ENCODE assay signal across 22 cellular contexts in the genomic region with DNA sequence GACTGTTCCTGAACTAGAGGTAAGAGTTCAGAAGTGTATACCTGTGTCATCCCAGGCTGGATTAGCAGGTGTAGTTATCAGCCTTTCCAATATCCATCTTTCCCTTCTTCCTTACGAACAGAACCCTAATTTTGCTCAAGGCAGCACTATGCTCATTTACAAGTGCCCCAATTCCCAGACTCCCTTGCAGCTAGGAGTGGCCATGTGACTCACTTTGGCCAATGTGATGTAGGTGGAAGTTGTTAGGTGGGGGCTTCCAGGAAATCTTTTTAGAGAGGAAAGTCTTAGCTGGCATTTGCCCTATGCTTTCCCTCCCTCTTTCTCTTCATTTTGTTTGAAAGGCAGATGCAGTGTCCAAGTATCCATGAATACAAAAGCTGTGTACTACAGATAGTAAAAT. TPM values are rescaled to one million over a fixed set of nuclear protein-coding genes. Genes with fewer than 3 reads are reported as not detected.
"Had no signal": no experiment of that assay in that cellular context is flagged by ENCODE, and none has a peak within 500 bp of the region (broad histone marks: within the 10 kb centered on the region; RNA-seq: fewer than 3 reads in every experiment).

No MANE protein-coding gene starts in this region.

- H3K36me3 Mint-ChIP-seq: brain had no signal

- H3K4me1 ChIP-seq: Peyer's patch, SJCRH30 had no signal

- DNase-seq: activated CD4-positive, alpha-beta T cell treated with anti-CD3 and anti-CD28 coated beads, Interleukin-2, amount 10 ng/mL, durations not matched to agents 24 days and 14 days; activated effector memory CD4-positive, alpha-beta T cell treated with Interleukin-2 at 50 U/mL for 16 hours; activated naive CD4-positive, alpha-beta T cell; activated T-cell treated with anti-CD3 and anti-CD28 coated beads, Interleukin-2, amount 50 U/mL, for 48 hours; amygdala; Kasumi-1; KBM-7; NCI-H1105 treated with DMSO at 0.1 percent for 48 hours; NCI-H1436 treated with DMSO at 0.1 percent for 48 hours; NCI-H187; NCI-H2081 treated with DMSO at 0.1 percent for 48 hours; NCI-H446; NCI-H524; Peyer's patch; Right ventricle myocardium superior; SJCRH30; SK-N-SH; SW 1271 had no signal

- H3K27me3 ChIP-seq: Peyer's patch had no signal

- H3K4me3 ChIP-seq: Peyer's patch, SJCRH30 had no signal

- H3K36me3 ChIP-seq: Peyer's patch, SJCRH30 had no signal

- H3K27ac Mint-ChIP-seq: activated CD4-positive, alpha-beta T cell treated with anti-CD3 and anti-CD28 coated beads, Interleukin-2, amount 10 ng/mL, durations not matched to agents 24 days and 14 days; activated naive CD4-positive, alpha-beta T cell treated with anti-CD3 and anti-CD28 coated beads, Interleukin-2, amount 50 U/mL, for 24 hours; brain had no signal

- H3K9me3 ChIP-seq: SJCRH30, SK-N-SH had no signal

- H3K27ac ChIP-seq: Peyer's patch, RWPE1, SJCRH30 had no signal

- H3K4me3 Mint-ChIP-seq: activated CD4-positive, alpha-beta T cell treated with anti-CD3 and anti-CD28 coated beads, Interleukin-2, amount 10 ng/mL, durations not matched to agents 24 days and 14 days; activated naive CD4-positive, alpha-beta T cell treated with anti-CD3 and anti-CD28 coated beads, Interleukin-2, amount 50 U/mL, for 24 hours; brain had no signal

- ATAC-seq: activated CD4-positive, CD25-positive, alpha-beta regulatory T cell treated with anti-CD3 and anti-CD28 coated beads, Interleukin-2, amount 50 U/mL, for 24 hours had no signal

- H3K27me3 Mint-ChIP-seq: activated CD4-positive, alpha-beta T cell treated with anti-CD3 and anti-CD28 coated beads, Interleukin-2, amount 10 ng/mL, durations not matched to agents 24 days and 14 days had no signal

RNA-seq across cellular contexts. Expression of a gene that starts 34.8 kb away (rescaled TPM):
- total RNA-seq: SJCRH30 had no signal
